In the genomic region with DNA sequence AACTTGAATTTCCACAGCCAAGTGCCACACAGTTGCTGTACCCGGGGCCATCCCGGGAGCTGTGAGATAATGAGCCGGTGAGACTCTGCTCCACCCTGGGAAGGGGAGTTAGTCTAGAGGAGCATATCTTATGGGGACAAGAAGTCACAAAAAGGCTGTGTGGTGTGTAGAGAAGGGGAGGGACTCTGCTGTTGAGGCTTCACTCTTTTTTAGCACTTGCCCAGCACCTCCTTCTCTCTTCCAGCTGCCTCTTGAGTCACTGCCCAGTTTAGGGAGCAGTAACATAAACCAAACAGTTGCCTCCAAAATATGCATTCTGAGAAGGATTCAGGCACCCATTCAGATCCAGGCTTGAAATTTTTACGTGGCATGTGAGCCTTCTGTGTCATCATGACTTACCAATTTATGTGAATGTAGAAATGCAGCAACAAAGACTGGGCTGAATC, we compare ENCODE assay signal across 8 cellular contexts. TPM values are rescaled to one million over a fixed set of nuclear protein-coding genes. Genes with fewer than 3 reads are reported as not detected.
DNase-seq lines count a peak whose midpoint lies in the region; ATAC-seq, FAIRE-seq and TF ChIP-seq lines count a peak whose summit lies in the region.

No MANE protein-coding gene starts in this region.

- H3K4ac ChIP-seq in H1 (replicated peaks; ENCODE audit: insufficient read length, low read depth, low read length), result no peak overlapping the region

- TF ChIP-seq CTCF in H1 (IDR thresholded peaks at IDR 0.05; ENCODE audit: control extremely low read depth in 1 of 3, insufficient read depth in 1 of 3, low read depth in 1 of 3, low read length in 3 of 3), result no peak
- TF ChIP-seq CTCF in mesothelial cell of epicardium (IDR thresholded peaks at IDR 0.05; ENCODE audit: unreplicated experiment), result no peak
- no peak for TF ChIP-seq CTCF in upper lobe of right lung (IDR thresholded peaks at IDR 0.05)

- peak overlapping the region; percentile 72; the same call in 1 of the 2 replicates for H2AFZ ChIP-seq in H1 (ENCODE audit: low read length)

- peaks cover 19 to 45% of the 10 kb centered on the region in 2 experiments for H3K79me2 ChIP-seq in H1 (ENCODE audit: control insufficient read depth in 1 of 2, insufficient read depth in 2 of 2, low read length in 2 of 2)

- H2BK15ac ChIP-seq in H1 (ENCODE audit: low read length), result no peak overlapping the region

- peak overlapping the region; percentile 90; the same call in 1 of the 2 replicates for H2BK5ac ChIP-seq in H1 (ENCODE audit: low read depth, low read length)

- H3K23ac ChIP-seq in H1 (ENCODE audit: insufficient read length), result no peak overlapping the region

- H3K4me3 Mint-ChIP-seq in mesothelial cell of epicardium, result peak overlapping the region; percentile 91

- H3K27me3 ChIP-seq in H1 (replicated peaks in 1 of 4; ENCODE audit: control insufficient read depth in 3 of 4, extremely low read depth in 1 of 4, insufficient read depth in 3 of 4, low read length in 3 of 4) (no peaks in the 10 kb centered on the region), upper lobe of right lung (no peaks in the 10 kb centered on the region)

- H3K27ac ChIP-seq in H1 (ENCODE audit: low read depth, low read length), result no peak overlapping the region
- H3K27ac ChIP-seq in upper lobe of right lung, result peak overlapping the region; percentile 98

- no peak overlapping the region for H4K8ac ChIP-seq in H1 (ENCODE audit: extremely low read depth, insufficient read depth, low read length)

- no peaks in the 10 kb centered on the region for H3K79me1 ChIP-seq in H1 (ENCODE audit: low read depth, low read length)

- DNase-seq in AG08396 (ENCODE audit: low spot score) (peak; percentile 79), GM18507 (ENCODE audit: extremely low spot score, insufficient read length, low read depth) (no peak), H1 (ENCODE audit: low read depth in 1 of 2, low spot score in 2 of 2) (peak in 1 of 2 experiments; percentile 52), mesothelial cell of epicardium (ENCODE audit: low spot score in 2 of 2, unreplicated experiment in 2 of 2) (no peak), upper lobe of right lung (no peak), midbrain (lab: John Stamatoyannopoulos, UW) (no peak)

- peaks cover 52% of the 10 kb centered on the region for H3K4me1 Mint-ChIP-seq in mesothelial cell of epicardium

- no peak for TF ChIP-seq POLR2A in H1 (IDR thresholded peaks at IDR 0.05; ENCODE audit: control extremely low read depth in 1 of 2, low read depth in 2 of 2, low read length in 2 of 2)

- CTCF ChIA-PET in H1 (lab: Charles Lee; ENCODE audit: partially characterized antibody), result interaction anchor here (1.0 to 1.8 kb wide), 3 partner anchors 8 to 24 kb away, joined by 4 to 8 read pairs (median 4); no protein-coding TSS in a partner anchor

- H3K4me3 ChIP-seq in H1 (ENCODE audit: extremely low read depth in 1 of 4, insufficient read depth in 2 of 4, low read depth in 3 of 4, low read length in 4 of 4) (peak overlapping the region; percentile 37 to 70 (median 66)), upper lobe of right lung (peak overlapping the region; percentile 86)

- no peak overlapping the region for H2AK5ac ChIP-seq in H1 (ENCODE audit: low read depth, low read length)

- no peak overlapping the region for H2BK20ac ChIP-seq in H1 (ENCODE audit: low read length)

- H4K5ac ChIP-seq in H1 (ENCODE audit: insufficient read length, low read depth, low read length), result no peak overlapping the region

- no peak overlapping the region for H3K56ac ChIP-seq in H1 (replicated peaks; ENCODE audit: insufficient read length, low read depth, low read length)

- no peak overlapping the region for H3K14ac ChIP-seq in H1 (ENCODE audit: insufficient read length)

- peak overlapping the region; percentile 63 to 92 for H3K4me2 ChIP-seq in H1 (ENCODE audit: insufficient read depth in 1 of 2, low read depth in 2 of 2, low read length in 2 of 2)

- H3K18ac ChIP-seq in H1 (ENCODE audit: extremely low read depth, low read length), result no peak overlapping the region; the same call in 1 of the 2 replicates

- peaks cover 16% of the 10 kb centered on the region in 2 experiments for H4K20me1 ChIP-seq in H1 (replicated peaks in 1 of 2; ENCODE audit: control insufficient read depth in 1 of 2, insufficient read depth in 2 of 2, low read length in 2 of 2)

- peak overlapping the region; percentile 85; the same call in 1 of the 2 replicates for H2BK12ac ChIP-seq in H1 (ENCODE audit: low read depth, low read length)

- intact Hi-C loops in upper lobe of right lung (cut with DNase I), result no loop called here

- no peak overlapping the region for H2BK120ac ChIP-seq in H1 (replicated peaks; ENCODE audit: low read depth, low read length)

- H3K27me3 Mint-ChIP-seq in mesothelial cell of epicardium (ENCODE audit: low read depth), result no peaks in the 10 kb centered on the region

- H3K4me1 ChIP-seq in H1 (replicated peaks in 1 of 4; ENCODE audit: control insufficient read depth in 3 of 4, insufficient read depth in 4 of 4, low read length in 3 of 4), result peaks cover 0 to 12% (median 1%) of the 10 kb centered on the region in 4 experiments; a peak in 4 of 7 replicates
- H3K4me1 ChIP-seq in upper lobe of right lung, result peaks cover 32% of the 10 kb centered on the region

- H3K36me3 Mint-ChIP-seq in mesothelial cell of epicardium, result peaks cover 4% of the 10 kb centered on the region

- H4K91ac ChIP-seq in H1 (replicated peaks; ENCODE audit: insufficient read length, low read length), result no peak overlapping the region

- POLR2A ChIA-PET in H1 (lab: Charles Lee; ENCODE audit: partially characterized antibody), result interaction anchor here (0.5 to 3.8 kb wide), 6 partner anchors 8 to 218 kb away, joined by 3 to 15 read pairs (median 4); partner anchors contain the start of gene NVL

- WGBS in H1 (ENCODE audit: extremely low coverage in 1 of 2, insufficient coverage in 1 of 2, insufficient read length in 1 of 2, insufficient replicate concordance in 2 of 2, low coverage in 1 of 2, low lambda C conversion rate in 2 of 2, missing lambda C conversion rate in 1 of 2), 2 experiments, result 31% methylated on average over 4 of the region's 4 CpGs; no CpG with 5 or more reads in 1 of the 2 experiments

- peaks cover 0 to 19% (median 5%) of the 10 kb centered on the region in 4 experiments; a peak in 5 of 8 replicates for H3K36me3 ChIP-seq in H1 (ENCODE audit: control insufficient read depth in 2 of 4, insufficient read depth in 4 of 4, low read length in 3 of 4)
- H3K36me3 ChIP-seq in upper lobe of right lung, result peaks cover 12% of the 10 kb centered on the region

- peak overlapping the region in 3 of 4 experiments; percentile 5 to 81 (median 56); a peak in 4 of 7 replicates for H3K9ac ChIP-seq in H1 (replicated peaks in 1 of 4; ENCODE audit: extremely low read depth in 1 of 4, low read depth in 3 of 4, low read length in 3 of 4)

- no peaks in the 10 kb centered on the region for H3K9me3 Mint-ChIP-seq in mesothelial cell of epicardium

- FAIRE-seq in GM18507 (lab: Jason Lieb, UNC), result peak; percentile 35
- no peak for FAIRE-seq in H1 (lab: Jason Lieb, UNC)

- ATAC-seq in HG03135 (IDR thresholded peaks at IDR 0.05; ENCODE audit: unreplicated experiment), result peak; percentile 11
- peak; percentile 48 for ATAC-seq in SK-N-SH treated with all-trans-retinoic acid at 6 μM for 48 hours
- ATAC-seq in upper lobe of right lung, result peak; percentile 14

- no peak for TF ChIP-seq EP300 in H1 (IDR thresholded peaks at IDR 0.05; ENCODE audit: borderline replicate concordance in 1 of 2, low read depth in 2 of 2, low read length in 2 of 2)

- peaks cover 11% of the 10 kb centered on the region for H3K23me2 ChIP-seq in H1 (ENCODE audit: low read depth, low read length)

- TF ChIP-seq RAD21 in H1 (IDR thresholded peaks at IDR 0.05 in 1 of 2, conservative IDR thresholded peaks at IDR 0.05 in 1 of 2; ENCODE audit: low read depth in 2 of 2, low read length in 2 of 2), result no peak

- H3K9me3 ChIP-seq in H1 (ENCODE audit: insufficient read depth in 2 of 2, low read depth in 1 of 2, low read length in 1 of 2) (no peaks in the 10 kb centered on the region), upper lobe of right lung (no peaks in the 10 kb centered on the region)

- peak overlapping the region; percentile 98 for H3K27ac Mint-ChIP-seq in mesothelial cell of epicardium

TF ChIP-seq in SK-N-SH treated with all-trans-retinoic acid at 6 μM for 48 hours, 23 proteins besides CTCF, POLR2A, EP300 and RAD21 (continues in another document):
- TF ChIP-seq CSDC2 (CRISPR knock-in tag; IDR thresholded peaks at IDR 0.05), result no peak
- no peak for TF ChIP-seq ZC3H10 (CRISPR knock-in tag; IDR thresholded peaks at IDR 0.05)
- TF ChIP-seq ZNF70 (CRISPR knock-in tag; IDR thresholded peaks at IDR 0.05), result no peak
- TF ChIP-seq TOX (CRISPR knock-in tag; IDR thresholded peaks at IDR 0.05; ENCODE audit: borderline replicate concordance), result no peak
- TF ChIP-seq SNAI2 (CRISPR knock-in tag; IDR thresholded peaks at IDR 0.05), result no peak
- TF ChIP-seq PPARA (CRISPR knock-in tag; IDR thresholded peaks at IDR 0.05; ENCODE audit: borderline replicate concordance), result no peak
- TF ChIP-seq RARB (CRISPR knock-in tag; IDR thresholded peaks at IDR 0.05), result no peak

TF ChIP-seq in H1, 55 proteins besides CTCF, POLR2A, EP300 and RAD21:
- TF ChIP-seq CBX8 (IDR thresholded peaks at IDR 0.05; ENCODE audit: borderline replicate concordance, low read depth, low read length) (no peak), SIN3A (conservative IDR thresholded peaks at IDR 0.05 in 1 of 2, IDR thresholded peaks at IDR 0.05 in 1 of 2; ENCODE audit: low read depth in 1 of 2, low read length in 2 of 2) (0 out of 4 replicates have a peak, but pooled peaks of 1 of the 2 experiments have one; percentile 30)

RNA-seq across cellular contexts. Expression of gene WDR26, which starts 0.7 kb away (rescaled TPM):
- 65.5 and 72.5 TPM in 2 replicates for total RNA-seq in H1 (2021; fragmentation: NEBNext Ultra II Directional; extraction: Animal tissue kit (Norgen Biotek cat#: 25700))
- 14.7 and 18.0 TPM in 2 replicates for polyA plus RNA-seq in H1 (2011; rRNA removed)
- polyA plus RNA-seq in H1 (2011; cell fraction: cytosol; rRNA removed), result 26.3 TPM
- polyA plus RNA-seq in H1 (2011; cell fraction: nucleus; rRNA removed), result 39.8 TPM
- 38.0 to 52.6 TPM (median 50.8 TPM) in 4 replicates for polyA plus RNA-seq in H1 (2012, experiment 1 of 2)
- 6.7 TPM for polyA plus RNA-seq in H1 (2012, experiment 2 of 2)
- polyA plus RNA-seq in H1 (2013, experiment 1 of 2), result 32.3 TPM
- polyA plus RNA-seq in H1 (2013, experiment 2 of 2), result 29.9 TPM
- 53.7 and 61.6 TPM in 2 replicates for polyA minus RNA-seq in H1 (2011; rRNA and poly(A)+ RNA removed)
- polyA minus RNA-seq in H1 (2011; cell fraction: cytosol; rRNA and poly(A)+ RNA removed), result 44.9 TPM
- 101 TPM for polyA minus RNA-seq in H1 (2011; cell fraction: nucleus; rRNA and poly(A)+ RNA removed)
- total RNA-seq in mesothelial cell of epicardium (101 to 105 TPM (median 102 TPM) in 3 replicates), upper lobe of right lung (96.1 TPM)
